10 cellular contexts compared by ENCODE assay signal in the genomic region with DNA sequence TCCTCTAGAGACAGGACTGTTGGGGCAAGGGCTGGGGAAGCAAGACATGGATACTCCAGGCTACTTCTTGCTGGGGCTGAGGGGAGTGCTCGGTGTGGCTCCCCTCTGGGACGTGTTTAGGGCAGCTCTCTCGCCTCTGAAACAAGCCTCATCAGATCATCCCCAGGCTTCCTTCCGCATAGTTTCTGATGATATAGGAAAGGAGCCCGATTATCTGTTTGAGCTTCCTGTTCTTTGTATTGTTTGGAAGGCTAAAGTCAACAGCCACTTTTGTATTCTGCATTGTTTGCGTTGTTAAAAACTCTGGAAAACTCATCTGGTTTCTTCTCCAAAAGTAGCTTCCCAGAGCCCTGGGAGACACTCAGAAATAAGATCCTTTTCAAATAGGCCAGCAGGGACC. TPM values are rescaled to one million over a fixed set of nuclear protein-coding genes. Genes with fewer than 3 reads are reported as not detected.
DNase-seq lines count a peak whose midpoint lies in the region; TF ChIP-seq lines count a peak whose summit lies in the region.
"Had no signal": no experiment of that assay in that cellular context is flagged by ENCODE, and none has a peak within 500 bp of the region (broad histone marks: within the 10 kb centered on the region; RNA-seq: fewer than 3 reads in every experiment).

No MANE protein-coding gene starts in this region.

- no peak overlapping the region for H2AFZ ChIP-seq in parathyroid adenoma

- H3K36me3 ChIP-seq in parathyroid adenoma (ENCODE audit: control insufficient read depth, insufficient read depth, low read length), result no peaks in the 10 kb centered on the region

- H3K27ac Mint-ChIP-seq in IgD-negative memory B cell, result peak overlapping the region; percentile 55 to 82 (median 82)
- peak overlapping the region; percentile 63 for H3K27ac Mint-ChIP-seq in dendritic cell treated with granulocyte-macrophage colony-stimulating factor and Interleukin-4, amounts not matched to agents 40 ng/mL and 50 ng/mL, for 4 days

- H3K9me3 ChIP-seq in parathyroid adenoma (ENCODE audit: control insufficient read depth, low read length), result no peaks in the 10 kb centered on the region

- H3K27ac ChIP-seq in C4-2B (peak overlapping the region; percentile 78), parathyroid adenoma (peak overlapping the region; percentile 2)

- intact Hi-C loops in dendritic cell treated with granulocyte-macrophage colony-stimulating factor and Interleukin-4, amounts not matched to agents 40 ng/mL and 50 ng/mL, for 4 days (cut with micrococcal nuclease), result no loop called here

- H3K4me1 Mint-ChIP-seq in IgD-negative memory B cell, result peaks cover 75 to 95% (median 79%) of the 10 kb centered on the region in 3 donors
- H3K4me1 Mint-ChIP-seq in dendritic cell treated with granulocyte-macrophage colony-stimulating factor and Interleukin-4, amounts not matched to agents 40 ng/mL and 50 ng/mL, for 4 days (ENCODE audit: low read depth), result peaks cover 96% of the 10 kb centered on the region

- peaks cover under 1% of the 10 kb centered on the region for H3K4me1 ChIP-seq in parathyroid adenoma

- no peak overlapping the region for H3K4me2 ChIP-seq in parathyroid adenoma (ENCODE audit: low read length)

- H3K79me2 ChIP-seq in parathyroid adenoma, result peaks cover 2% of the 10 kb centered on the region

- peak overlapping the region in 1 of 4 donors; percentile 59 for H3K4me3 Mint-ChIP-seq in IgD-negative memory B cell
- no peak overlapping the region for H3K4me3 Mint-ChIP-seq in dendritic cell treated with granulocyte-macrophage colony-stimulating factor and Interleukin-4, amounts not matched to agents 40 ng/mL and 50 ng/mL, for 4 days

- DNase-seq in HK-2 (ENCODE audit: unreplicated experiment) (no peak), LoVo (ENCODE audit: low spot score) (no peak), NCI-H446 treated with DMSO at 0.1 percent for 48 hours (lab: John Stamatoyannopoulos, UW) (no peak), GM10266 (ENCODE audit: extremely low spot score) (no peak)
- DNase-seq: activated CD8-positive, alpha-beta memory T cell treated with anti-CD3 and anti-CD28 coated beads for 24 hours; SIG-M5 had no signal

- H3K27me3 ChIP-seq in parathyroid adenoma (ENCODE audit: control insufficient read depth, insufficient read depth, low read length), result no peaks in the 10 kb centered on the region

- H3K9me3 Mint-ChIP-seq in IgD-negative memory B cell, result no peaks in the 10 kb centered on the region
- H3K9me3 Mint-ChIP-seq in dendritic cell treated with granulocyte-macrophage colony-stimulating factor and Interleukin-4, amounts not matched to agents 40 ng/mL and 50 ng/mL, for 4 days, result no peaks in the 10 kb centered on the region

- peaks cover 5% of the 10 kb centered on the region for H3K36me3 Mint-ChIP-seq in IgD-negative memory B cell
- peaks cover 78% of the 10 kb centered on the region for H3K36me3 Mint-ChIP-seq in dendritic cell treated with granulocyte-macrophage colony-stimulating factor and Interleukin-4, amounts not matched to agents 40 ng/mL and 50 ng/mL, for 4 days (ENCODE audit: low read depth)

- H3K4me3 ChIP-seq in parathyroid adenoma (ENCODE audit: low read depth, low read length), result no peak overlapping the region

- H3K9ac ChIP-seq in parathyroid adenoma, result no peak overlapping the region

- H3K27me3 Mint-ChIP-seq in IgD-negative memory B cell, result no peaks in the 10 kb centered on the region
- no peaks in the 10 kb centered on the region for H3K27me3 Mint-ChIP-seq in dendritic cell treated with granulocyte-macrophage colony-stimulating factor and Interleukin-4, amounts not matched to agents 40 ng/mL and 50 ng/mL, for 4 days

- TF ChIP-seq CTCF in C4-2B (conservative IDR thresholded peaks at IDR 0.05), result no peak
- TF ChIP-seq CTCF in parathyroid adenoma (IDR thresholded peaks at IDR 0.05), result no peak
- TF ChIP-seq CTCF in GM10266 (IDR thresholded peaks at IDR 0.05; ENCODE audit: control insufficient read depth, insufficient read depth, low read depth, missing control alignments), result no peak

RNA-seq across cellular contexts. Expression of a gene that starts 18.8 kb away (rescaled TPM):
- polyA plus RNA-seq in IgD-negative memory B cell, result 176 TPM
